11 cellular contexts compared by ENCODE assay signal in the genomic region with DNA sequence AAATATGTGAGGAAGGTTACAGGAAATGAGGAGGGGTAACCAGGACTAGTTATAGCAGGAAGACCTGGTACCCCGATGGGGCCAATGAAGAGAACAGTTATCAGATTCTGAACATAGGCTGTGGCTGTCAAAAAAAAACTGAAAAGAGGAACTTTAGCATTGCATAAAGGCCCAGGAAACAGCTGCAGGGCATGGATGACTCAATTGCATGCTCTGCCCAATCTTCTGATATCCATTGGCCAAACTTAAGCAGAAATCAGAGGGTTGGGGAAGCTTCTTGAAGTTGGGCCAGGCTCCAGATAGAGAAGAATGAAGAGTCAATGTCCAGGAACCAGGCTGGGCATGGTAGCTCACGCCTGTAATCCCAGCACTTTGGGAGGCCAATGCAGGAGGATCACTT.
A peak's percentile ranks its signal among the peaks of the same experiment; 100 is the strongest.
DNase-seq lines count a peak whose midpoint lies in the region; ATAC-seq and TF ChIP-seq lines count a peak whose summit lies in the region.
"Had no signal": no experiment of that assay in that cellular context is flagged by ENCODE, and none has a peak within 500 bp of the region (broad histone marks: within the 10 kb centered on the region; RNA-seq: fewer than 3 reads in every experiment).

No MANE protein-coding gene starts in this region.

- H3K4me1 ChIP-seq in GM23248 (ENCODE audit: insufficient read depth): no peaks in the 10 kb centered on the region

- H3K27me3 Mint-ChIP-seq in neural crest cell (ENCODE audit: low read depth): no peaks in the 10 kb centered on the region

- peak; percentile 70 for ATAC-seq in GM19395 (IDR thresholded peaks at IDR 0.05; ENCODE audit: unreplicated experiment)
- ATAC-seq in HG03571 (IDR thresholded peaks at IDR 0.05; ENCODE audit: unreplicated experiment): peak; percentile 69

- H3K79me2 ChIP-seq in GM23248 (ENCODE audit: insufficient read depth): no peaks in the 10 kb centered on the region

- H3K4me2 ChIP-seq in GM23248 (ENCODE audit: unreplicated experiment): no peak overlapping the region

- H3K4me3 Mint-ChIP-seq in neural crest cell: no peak overlapping the region

- no peaks in the 10 kb centered on the region for H3K36me3 ChIP-seq in GM23248 (ENCODE audit: low read depth)

- WGBS in GM23248 (ENCODE audit: low coverage in 1 of 2, low lambda C conversion rate in 2 of 2, missing lambda C conversion rate in 2 of 2), 2 experiments: 0 to 21% methylated on average over 1 to 2 of the region's 2 CpGs

- H3K27me3 ChIP-seq in GM23248 (replicated peaks; ENCODE audit: insufficient read depth): no peaks in the 10 kb centered on the region

- peaks cover 10% of the 10 kb centered on the region for H3K4me1 Mint-ChIP-seq in neural crest cell

- H3K27ac Mint-ChIP-seq in neural crest cell (ENCODE audit: unreplicated experiment): peak overlapping the region; percentile 72

- no peaks in the 10 kb centered on the region for H4K20me1 ChIP-seq in GM23248 (ENCODE audit: insufficient read depth)

- no peak overlapping the region for H2AFZ ChIP-seq in GM23248

- in situ Hi-C loops in GM23248 (cut with MboI): no loop called here
- in situ Hi-C loops in G401 (cut with HindIII; ENCODE audit: low sequenced_read_pairs): no loop called here

- H3K9me3 ChIP-seq in GM23248 (ENCODE audit: low read depth): no peaks in the 10 kb centered on the region

- H3K9ac ChIP-seq in GM23248: no peak overlapping the region

- no peaks in the 10 kb centered on the region for H3K36me3 Mint-ChIP-seq in neural crest cell (ENCODE audit: low read depth)

- no peak overlapping the region for H3K27ac ChIP-seq in GM23248
- H3K27ac ChIP-seq: SK-N-MC had no signal

- H3K9me3 Mint-ChIP-seq in neural crest cell: peaks cover 4% of the 10 kb centered on the region

- DNase-seq in UCSD-AML1 (lab: John Stamatoyannopoulos, UW; ENCODE audit: unreplicated experiment) (peak; percentile 57), neural crest cell (ENCODE audit: low read depth, low spot score) (no peak), GM23248 (no peak), G401 (ENCODE audit: low spot score) (no peak), NCI-H1417 treated with DMSO at 0.1 percent for 48 hours (lab: John Stamatoyannopoulos, UW) (no peak), HuH-7 (ENCODE audit: low spot score) (no peak)
- DNase-seq: erythroblast, NCI-H187 had no signal

- TF ChIP-seq CTCF in neural crest cell (conservative IDR thresholded peaks at IDR 0.05): no peak

- no peaks in the 10 kb centered on the region for H3F3A ChIP-seq in GM23248 (ENCODE audit: insufficient read depth)

- H3K4me3 ChIP-seq in GM23248: no peak overlapping the region
- H3K4me3 ChIP-seq: SK-N-MC had no signal

- no peaks in the 10 kb centered on the region for H3K9me2 ChIP-seq in GM23248 (ENCODE audit: insufficient read depth)
